In genomic region chr1:109134423-109134822, GRCh38 we compare ENCODE assay signal across 12 cellular contexts. TPM values are rescaled to one million over a fixed set of nuclear protein-coding genes. Genes with fewer than 3 reads are reported as not detected.
DNase-seq lines count a peak whose midpoint lies in the region; ATAC-seq and TF ChIP-seq lines count a peak whose summit lies in the region.
"Had no signal": no experiment of that assay in that cellular context is flagged by ENCODE, and none has a peak within 500 bp of the region (broad histone marks: within the 10 kb centered on the region; RNA-seq: fewer than 3 reads in every experiment).

No MANE protein-coding gene starts in this region.

- H3K4me1 ChIP-seq in colonic mucosa, result peaks cover 7% of the 10 kb centered on the region
- peaks cover 3 to 56% (median 35%) of the 10 kb centered on the region in 4 donors for H3K4me1 ChIP-seq in transverse colon
- no peaks in the 10 kb centered on the region for H3K4me1 ChIP-seq in ovary (ENCODE audit: insufficient read depth)

- H3K27ac ChIP-seq in colonic mucosa, result peak overlapping the region; percentile 84
- H3K27ac ChIP-seq in transverse colon, result peak overlapping the region; percentile 76 to 90 (median 88)
- no peak overlapping the region for H3K27ac ChIP-seq in ovary

- H3K4me1 Mint-ChIP-seq in activated naive CD4-positive, alpha-beta T cell treated with anti-CD3 and anti-CD28 coated beads, Interleukin-2, amount 10 ng/mL, durations not matched to agents 7 days and 5 days, result peaks cover 16% of the 10 kb centered on the region
- H3K4me1 Mint-ChIP-seq: CD8-positive, alpha-beta memory T cell had no signal

- peak overlapping the region in 1 of 2 donors; percentile 75 for H3K9ac ChIP-seq in colonic mucosa (ENCODE audit: low read depth in 2 of 2, low read length in 2 of 2)

- TF ChIP-seq POLR2A in transverse colon (IDR thresholded peaks at IDR 0.05), result peak; percentile 30
- no peak for TF ChIP-seq POLR2A in ovary (IDR thresholded peaks at IDR 0.05)

- no peak overlapping the region for H3K27ac Mint-ChIP-seq in activated naive CD4-positive, alpha-beta T cell treated with anti-CD3 and anti-CD28 coated beads, Interleukin-2, amount 10 ng/mL, durations not matched to agents 7 days and 5 days

- WGBS in transverse colon (ENCODE audit: low coverage in 1 of 2), 2 donors, result 17 to 25% methylated on average over 2 to 7 of the region's 7 CpGs
- WGBS in ovary, 3 donors, result 36 to 50% (median 43%) methylated on average over 7 of the region's 7 CpGs

- CTCF ChIA-PET in activated naive CD4-positive, alpha-beta T cell treated with anti-CD3 and anti-CD28 coated beads, Interleukin-2, amount 10 ng/mL, durations not matched to agents 7 days and 5 days (lab: Charles Lee), result interaction anchor here (1.2 kb wide), 2 partner anchors 22 to 59 kb away, joined by 3 read pairs; a partner anchor contains a TSS

- TF ChIP-seq CTCF in colonic mucosa (IDR thresholded peaks at IDR 0.05), result no peak
- no peak for TF ChIP-seq CTCF in transverse colon (IDR thresholded peaks at IDR 0.05)
- no peak for TF ChIP-seq CTCF in ovary (IDR thresholded peaks at IDR 0.05)

- intact Hi-C loops in colonic mucosa (cut with DNase I), result no loop called here
- intact Hi-C loops in transverse colon (cut with DNase I; ENCODE audit: low total_unique reads), result no loop called here
- intact Hi-C loops in ovary (cut with DNase I), result no loop called here

- H3K27me3 ChIP-seq in colonic mucosa (no peaks in the 10 kb centered on the region), transverse colon (no peaks in the 10 kb centered on the region), ovary (no peaks in the 10 kb centered on the region)

- H3K9me3 Mint-ChIP-seq in activated naive CD4-positive, alpha-beta T cell treated with anti-CD3 and anti-CD28 coated beads, Interleukin-2, amount 10 ng/mL, durations not matched to agents 7 days and 5 days, result no peaks in the 10 kb centered on the region
- H3K9me3 Mint-ChIP-seq: CD8-positive, alpha-beta memory T cell had no signal

- H3K4me3 Mint-ChIP-seq in activated naive CD4-positive, alpha-beta T cell treated with anti-CD3 and anti-CD28 coated beads, Interleukin-2, amount 10 ng/mL, durations not matched to agents 7 days and 5 days, result no peak overlapping the region
- H3K4me3 Mint-ChIP-seq: CD8-positive, alpha-beta memory T cell had no signal

- no peaks in the 10 kb centered on the region for H3K9me3 ChIP-seq in colonic mucosa
- H3K9me3 ChIP-seq in transverse colon, result no peaks in the 10 kb centered on the region
- no peaks in the 10 kb centered on the region for H3K9me3 ChIP-seq in ovary

- H3K4me3 ChIP-seq in colonic mucosa (no peak overlapping the region), transverse colon (peak overlapping the region in 1 of 4 donors; percentile 21), ovary (no peak overlapping the region)

- no peaks in the 10 kb centered on the region for H3K36me3 Mint-ChIP-seq in activated naive CD4-positive, alpha-beta T cell treated with anti-CD3 and anti-CD28 coated beads, Interleukin-2, amount 10 ng/mL, durations not matched to agents 7 days and 5 days

- H3K36me3 ChIP-seq in colonic mucosa (no peaks in the 10 kb centered on the region), transverse colon (no peaks in the 10 kb centered on the region), ovary (no peaks in the 10 kb centered on the region)

- no peak for TF ChIP-seq EP300 in transverse colon (IDR thresholded peaks at IDR 0.05; ENCODE audit: low read depth)
- TF ChIP-seq EP300 in ovary (IDR thresholded peaks at IDR 0.05), result no peak

- ATAC-seq in HG03457 (IDR thresholded peaks at IDR 0.05; ENCODE audit: unreplicated experiment), result peak; percentile 27

- in situ Hi-C loops in transverse colon (cut with MboI; ENCODE audit: low pct_ligation_motif_present in 1 of 4, low pct_unique_long_range_greater_than_20kb in 1 of 4, low sequenced_read_pairs in 3 of 4), result no loop called here

- peak; percentile 23 for DNase-seq in activated naive CD4-positive, alpha-beta T cell treated with anti-CD3 and anti-CD28 coated beads, Interleukin-2, amount 10 ng/mL, durations not matched to agents 7 days and 5 days
- DNase-seq in activated naive CD4-positive, alpha-beta T cell treated with Interleukin-2 at 50 U/mL for 16 hours, result no peak
- DNase-seq in colonic mucosa (peak; percentile 84), transverse colon (peak; percentile 79), ovary (no peak), ecto neural progenitor cell (ENCODE audit: low spot score) (no peak)
- DNase-seq in stimulated activated CD4-positive, alpha-beta T cell treated with anti-CD3 and anti-CD28 coated beads, Interleukin-1b, Interleukin-23, amount 100 ng/mL, for 48 hours, result no peak
- DNase-seq: activated CD4-positive, CD25-positive, alpha-beta regulatory T cell treated with anti-CD3 and anti-CD28 coated beads, Interleukin-2, amount 50 U/mL, for 72 hours; CD8-positive, alpha-beta memory T cell; NCI-H748 treated with DMSO at 0.1 percent for 48 hours had no signal

- no peaks in the 10 kb centered on the region for H3K27me3 Mint-ChIP-seq in activated naive CD4-positive, alpha-beta T cell treated with anti-CD3 and anti-CD28 coated beads, Interleukin-2, amount 10 ng/mL, durations not matched to agents 7 days and 5 days
- H3K27me3 Mint-ChIP-seq: CD8-positive, alpha-beta memory T cell had no signal

RNA-seq across cellular contexts. Expression of gene ELAPOR1, which starts 20.5 kb away (rescaled TPM):
- 100 to 1,000 TPM; 110 to 163 TPM for total RNA-seq in colonic mucosa
- total RNA-seq in transverse colon, result 10 to 100 TPM; 19.5 to 72.2 (median 38.4) TPM
- 10 to 100 TPM in 1 of 7 donors, 1 to 10 TPM in 4, under 1 TPM in 1, not detected in 1; 0.40 to 69.6 (median 3.9) TPM for total RNA-seq in ovary
- polyA plus RNA-seq in ovary, result under 1 TPM; 0.15 to 0.93 TPM
- total RNA-seq: bronchial epithelial cell had no signal

RNA-seq across cellular contexts. Expression of gene TMEM167B, which starts 43.9 kb away (rescaled TPM):
- total RNA-seq in colonic mucosa (10 to 100 TPM; 26.0 to 53.6 TPM), transverse colon (10 to 100 TPM in 3 of 4 donors, 1 to 10 TPM in 1; 2.2 to 23.0 (median 18.8) TPM), ovary (10 to 100 TPM; 18.2 to 55.6 (median 41.9) TPM)
- 10 to 100 TPM; 24.4 to 58.0 TPM for polyA plus RNA-seq in ovary

RNA-seq across cellular contexts. Expression of gene TAF13, which starts 58.6 kb away (rescaled TPM):
- total RNA-seq in colonic mucosa (10 to 100 TPM; 49.4 to 50.9 TPM), transverse colon (10 to 100 TPM in 3 of 4 donors, 1 to 10 TPM in 1; 4.0 to 33.0 (median 32.0) TPM), ovary (10 to 100 TPM in 6 of 7 donors, 1 to 10 TPM in 1; 6.6 to 23.4 (median 19.5) TPM)
- polyA plus RNA-seq in ovary, result 10 to 100 TPM; 10.2 to 29.2 TPM

Comparison
In these comparisons a context has a peak if more than half of its experiments do, and no peak if none do; other contexts are left out.
1. DNase-seq: peak in activated naive CD4-positive, alpha-beta T cell treated with anti-CD3 and anti-CD28 coated beads, Interleukin-2, amount 10 ng/mL, durations not matched to agents 7 days and 5 days (single experiment), colonic mucosa (single experiment) and transverse colon (single experiment); none in activated naive CD4-positive, alpha-beta T cell treated with Interleukin-2 at 50 U/mL for 16 hours (single experiment), stimulated activated CD4-positive, alpha-beta T cell treated with anti-CD3 and anti-CD28 coated beads, Interleukin-1b, Interleukin-23, amount 100 ng/mL, for 48 hours (single experiment), ovary (0 of 5) and ecto neural progenitor cell (single experiment).
2. H3K27ac ChIP-seq: peak in colonic mucosa (single experiment) and transverse colon (4 of 4); none in ovary (0 of 2).